16 cellular contexts compared by ENCODE assay signal in genomic region chr1:169361281-169361680, GRCh38. TPM values are rescaled to one million over a fixed set of nuclear protein-coding genes. Genes with fewer than 3 reads are reported as not detected.
DNase-seq lines count a peak whose midpoint lies in the region; ATAC-seq and TF ChIP-seq lines count a peak whose summit lies in the region.
"Had no signal": no experiment of that assay in that cellular context is flagged by ENCODE, and none has a peak within 500 bp of the region (broad histone marks: within the 10 kb centered on the region; RNA-seq: fewer than 3 reads in every experiment).

No MANE protein-coding gene starts in this region.

- H3K4me2 ChIP-seq in OCI-LY1 (ENCODE audit: low read length): peak overlapping the region; percentile 39
- H3K4me2 ChIP-seq in osteoblast (ENCODE audit: insufficient read depth, low read length): no peak overlapping the region

- H2AFZ ChIP-seq in OCI-LY1 (ENCODE audit: low read length) (peak overlapping the region; percentile 85; the same call in 1 of the 2 replicates), osteoblast (ENCODE audit: low read length) (no peak overlapping the region)

- H3K9me3 ChIP-seq in OCI-LY1 (ENCODE audit: low read length): no peaks in the 10 kb centered on the region
- no peaks in the 10 kb centered on the region for H3K9me3 ChIP-seq in ascending aorta
- H3K9me3 ChIP-seq in osteoblast (ENCODE audit: low read depth, low read length): no peaks in the 10 kb centered on the region
- H3K9me3 ChIP-seq: BE2C, HAP-1 had no signal

- H3K36me3 ChIP-seq in OCI-LY1 (ENCODE audit: insufficient read depth, low read length): no peaks in the 10 kb centered on the region
- H3K36me3 ChIP-seq in ascending aorta: no peaks in the 10 kb centered on the region
- H3K36me3 ChIP-seq in osteoblast (ENCODE audit: insufficient read depth, low read length): no peaks in the 10 kb centered on the region
- H3K36me3 ChIP-seq: BE2C, HAP-1 had no signal

- no peaks in the 10 kb centered on the region for H3K27me3 ChIP-seq in OCI-LY1 (ENCODE audit: insufficient read depth, low read length)
- no peaks in the 10 kb centered on the region for H3K27me3 ChIP-seq in ascending aorta
- H3K27me3 ChIP-seq in osteoblast (ENCODE audit: insufficient read depth, low read length): no peaks in the 10 kb centered on the region
- H3K27me3 ChIP-seq: BE2C, SJSA1 had no signal

- no peaks in the 10 kb centered on the region for H3F3A ChIP-seq in OCI-LY1 (ENCODE audit: insufficient read depth, low read length)

- H3K9me2 ChIP-seq in OCI-LY1 (ENCODE audit: low read depth, low read length): no peaks in the 10 kb centered on the region

- TF ChIP-seq CTCF in OCI-LY1 (IDR thresholded peaks at IDR 0.05; ENCODE audit: low read length): no peak
- no peak for TF ChIP-seq CTCF in astrocyte of the spinal cord (IDR thresholded peaks at IDR 0.05; ENCODE audit: low read depth, low read length)
- no peak for TF ChIP-seq CTCF in fibroblast of the aortic adventitia (IDR thresholded peaks at IDR 0.05; ENCODE audit: insufficient read depth, low read length)
- TF ChIP-seq CTCF in WTC11 (IDR thresholded peaks at IDR 0.05): no peak
- TF ChIP-seq CTCF in ascending aorta (IDR thresholded peaks at IDR 0.05): no peak
- no peak for TF ChIP-seq CTCF in osteoblast (IDR thresholded peaks at IDR 0.05; ENCODE audit: extremely low read depth, low read depth, low read length)

- no peak overlapping the region for H3K27ac Mint-ChIP-seq in WTC11

- ATAC-seq in WTC11: no peak
- no peak for ATAC-seq in HG03460 (IDR thresholded peaks at IDR 0.05; ENCODE audit: unreplicated experiment)
- ATAC-seq: HepG2 had no signal

- POLR2A ChIA-PET in WTC11 (lab: Charles Lee): no interaction called here

- H3K36me3 Mint-ChIP-seq in WTC11: no peaks in the 10 kb centered on the region

- no peaks in the 10 kb centered on the region for H3K79me2 ChIP-seq in OCI-LY1 (ENCODE audit: insufficient read depth, low read length)
- H3K79me2 ChIP-seq in osteoblast (ENCODE audit: insufficient read depth, low read length): peaks cover 41% of the 10 kb centered on the region

- CTCF ChIA-PET in WTC11 (lab: Charles Lee): interaction anchor here (0.7 to 1.4 kb wide), 2 partner anchors 13 to 326 kb away, joined by 3 read pairs; no protein-coding TSS in a partner anchor

- no peaks in the 10 kb centered on the region for H3K9me3 Mint-ChIP-seq in WTC11

- DNase-seq in EL (peak; percentile 19), astrocyte of the spinal cord (ENCODE audit: low read depth, low spot score) (peak; percentile 19), fibroblast of the aortic adventitia (ENCODE audit: low read depth) (peak; percentile 66), WTC11 (ENCODE audit: low spot score) (no peak), ascending aorta (ENCODE audit: low spot score in 2 of 2) (no peak), osteoblast (ENCODE audit: insufficient read length, low spot score, missing footprints) (no peak)
- DNase-seq: ACHN; BE2C; CD4-positive, alpha-beta memory T cell; NCI-H187 treated with DMSO at 0.1 percent for 48 hours; NCI-H2171 had no signal

- intact Hi-C loops in ascending aorta (cut with DNase I): loop anchor here (10.0 kb wide), 1 partner anchor 434 kb away; the partner anchor contains the start of gene METTL18

- H4K20me1 ChIP-seq in OCI-LY1 (ENCODE audit: insufficient read depth, low read length) (no peaks in the 10 kb centered on the region), osteoblast (ENCODE audit: insufficient read depth, low read length) (no peaks in the 10 kb centered on the region)

- no peak overlapping the region for H3K4me3 Mint-ChIP-seq in WTC11
- H3K4me3 Mint-ChIP-seq: CD4-positive, alpha-beta memory T cell had no signal

- no peak overlapping the region for H3K9ac ChIP-seq in OCI-LY1 (ENCODE audit: low read length)

- H3K4me1 ChIP-seq in OCI-LY1 (ENCODE audit: insufficient read depth, low read length, severe bottlenecking) (peaks cover 15% of the 10 kb centered on the region), ascending aorta (no peaks in the 10 kb centered on the region), osteoblast (ENCODE audit: insufficient read depth, low read length) (peaks cover 14% of the 10 kb centered on the region)
- H3K4me1 ChIP-seq: BE2C, HAP-1 had no signal

- H3K27ac ChIP-seq in OCI-LY1 (ENCODE audit: low read depth, low read length, poor library complexity, severe bottlenecking): no peak overlapping the region
- no peak overlapping the region for H3K27ac ChIP-seq in ascending aorta
- no peak overlapping the region for H3K27ac ChIP-seq in osteoblast (ENCODE audit: low read depth, low read length)

- H3K4me3 ChIP-seq in OCI-LY1 (ENCODE audit: low read depth, low read length, poor library complexity, severe bottlenecking) (no peak overlapping the region), astrocyte of the spinal cord (ENCODE audit: low read depth, low read length) (no peak overlapping the region), fibroblast of the aortic adventitia (ENCODE audit: low read depth, low read length) (no peak overlapping the region), ascending aorta (no peak overlapping the region), osteoblast (ENCODE audit: insufficient read depth, low read length) (no peak overlapping the region)
- H3K4me3 ChIP-seq: HAP-1, SJSA1 had no signal

- H3K27me3 Mint-ChIP-seq in WTC11 (ENCODE audit: low read depth): no peaks in the 10 kb centered on the region
- H3K27me3 Mint-ChIP-seq: CD4-positive, alpha-beta memory T cell had no signal

- in situ Hi-C loops in astrocyte of the spinal cord (cut with HindIII; ENCODE audit: low sequenced_read_pairs): no loop called here

- no peaks in the 10 kb centered on the region for H3K4me1 Mint-ChIP-seq in WTC11

TF ChIP-seq in WTC11, 78 proteins besides CTCF, POLR2A, EP300 and RAD21 (continues in another document):
- TF ChIP-seq HMGA2 (CRISPR knock-in tag; IDR thresholded peaks at IDR 0.05) (no peak), ZNF423 (CRISPR knock-in tag; IDR thresholded peaks at IDR 0.05) (no peak), MAX (CRISPR knock-in tag; IDR thresholded peaks at IDR 0.05) (no peak), NFE2L1 (CRISPR knock-in tag; IDR thresholded peaks at IDR 0.05) (no peak), SMAD4 (CRISPR knock-in tag; IDR thresholded peaks at IDR 0.05) (no peak), GTF2I (CRISPR knock-in tag; conservative IDR thresholded peaks at IDR 0.05) (no peak), NFATC4 (CRISPR knock-in tag; IDR thresholded peaks at IDR 0.05) (no peak), SOX15 (CRISPR knock-in tag; IDR thresholded peaks at IDR 0.05) (no peak), ZNF396 (CRISPR knock-in tag; IDR thresholded peaks at IDR 0.05; ENCODE audit: borderline replicate concordance) (no peak), ZNF671 (CRISPR knock-in tag; IDR thresholded peaks at IDR 0.05) (no peak), FOXK1 (CRISPR knock-in tag; IDR thresholded peaks at IDR 0.05) (no peak), ESRRA (CRISPR knock-in tag; IDR thresholded peaks at IDR 0.05; ENCODE audit: borderline replicate concordance) (no peak), CREB1 (CRISPR knock-in tag; IDR thresholded peaks at IDR 0.05) (no peak)
- TF ChIP-seq, protein P1, sequence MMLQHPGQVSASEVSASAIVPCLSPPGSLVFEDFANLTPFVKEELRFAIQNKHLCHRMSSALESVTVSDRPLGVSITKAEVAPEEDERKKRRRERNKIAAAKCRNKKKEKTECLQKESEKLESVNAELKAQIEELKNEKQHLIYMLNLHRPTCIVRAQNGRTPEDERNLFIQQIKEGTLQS (CRISPR knock-in tag; conservative IDR thresholded peaks at IDR 0.05): no peak
- TF ChIP-seq, protein P2, sequence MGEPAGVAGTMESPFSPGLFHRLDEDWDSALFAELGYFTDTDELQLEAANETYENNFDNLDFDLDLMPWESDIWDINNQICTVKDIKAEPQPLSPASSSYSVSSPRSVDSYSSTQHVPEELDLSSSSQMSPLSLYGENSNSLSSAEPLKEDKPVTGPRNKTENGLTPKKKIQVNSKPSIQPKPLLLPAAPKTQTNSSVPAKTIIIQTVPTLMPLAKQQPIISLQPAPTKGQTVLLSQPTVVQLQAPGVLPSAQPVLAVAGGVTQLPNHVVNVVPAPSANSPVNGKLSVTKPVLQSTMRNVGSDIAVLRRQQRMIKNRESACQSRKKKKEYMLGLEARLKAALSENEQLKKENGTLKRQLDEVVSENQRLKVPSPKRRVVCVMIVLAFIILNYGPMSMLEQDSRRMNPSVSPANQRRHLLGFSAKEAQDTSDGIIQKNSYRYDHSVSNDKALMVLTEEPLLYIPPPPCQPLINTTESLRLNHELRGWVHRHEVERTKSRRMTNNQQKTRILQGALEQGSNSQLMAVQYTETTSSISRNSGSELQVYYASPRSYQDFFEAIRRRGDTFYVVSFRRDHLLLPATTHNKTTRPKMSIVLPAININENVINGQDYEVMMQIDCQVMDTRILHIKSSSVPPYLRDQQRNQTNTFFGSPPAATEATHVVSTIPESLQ (CRISPR knock-in tag; IDR thresholded peaks at IDR 0.05): no peak

RNA-seq across cellular contexts. Expression of gene NME7, which starts 6.3 kb away (rescaled TPM):
- total RNA-seq in fibroblast of the aortic adventitia (ENCODE audit: low replicate concordance) (36.0 and 61.6 TPM in 2 replicates), WTC11 (2021) (13.8 to 20.3 TPM (median 18.8 TPM) in 3 replicates), ascending aorta (4.9 TPM), osteoblast (28.0 and 31.5 TPM in 2 replicates)

RNA-seq across cellular contexts. Expression of gene BLZF1, which starts 6.7 kb away (rescaled TPM):
- 44.9 and 56.7 TPM in 2 replicates for total RNA-seq in fibroblast of the aortic adventitia (ENCODE audit: low replicate concordance)
- total RNA-seq in WTC11 (2021): 8.3 to 10.8 TPM (median 9.2 TPM) in 3 replicates
- total RNA-seq in ascending aorta: 8.5 TPM
- 29.5 and 29.7 TPM in 2 replicates for total RNA-seq in osteoblast

Comparison
In these comparisons a context has a peak if more than half of its experiments do, and no peak if none do; other contexts are left out.
1. DNase-seq: peak in EL (single experiment), astrocyte of the spinal cord (single experiment) and fibroblast of the aortic adventitia (single experiment); none in WTC11 (single experiment), ascending aorta (0 of 2) and osteoblast (single experiment).